30 cellular contexts compared by ENCODE assay signal in genomic region chr1:165463978-165464377, GRCh38. TPM values are rescaled to one million over a fixed set of nuclear protein-coding genes. Genes with fewer than 3 reads are reported as not detected.
"Had no signal": no experiment of that assay in that cellular context is flagged by ENCODE, and none has a peak within 500 bp of the region (broad histone marks: within the 10 kb centered on the region; RNA-seq: fewer than 3 reads in every experiment).

No MANE protein-coding gene starts in this region.

- H3K27ac ChIP-seq: ascending aorta, body of pancreas, coronary artery, SK-N-MC had no signal

- H3K4me3 Mint-ChIP-seq: activated CD4-positive, alpha-beta T cell treated with anti-CD3 and anti-CD28 coated beads for 36 hours; activated CD8-positive, alpha-beta T cell treated with anti-CD3 and anti-CD28 coated beads for 36 hours; activated naive CD8-positive, alpha-beta T cell treated with anti-CD3 and anti-CD28 coated beads, Interleukin-2, amount 50 U/mL, for 24 hours; T-cell had no signal

- H3K27me3 ChIP-seq: ascending aorta, body of pancreas had no signal

- H3K36me3 ChIP-seq: ascending aorta had no signal

- H3K4me1 ChIP-seq: ascending aorta, body of pancreas had no signal

- H3K4me1 Mint-ChIP-seq: activated CD4-positive, alpha-beta T cell treated with anti-CD3 and anti-CD28 coated beads for 36 hours; activated naive CD8-positive, alpha-beta T cell treated with anti-CD3 and anti-CD28 coated beads, Interleukin-2, amount 50 U/mL, for 24 hours; T-cell had no signal

- H3K27ac Mint-ChIP-seq: activated CD4-positive, alpha-beta T cell treated with anti-CD3 and anti-CD28 coated beads for 36 hours; activated CD8-positive, alpha-beta T cell treated with anti-CD3 and anti-CD28 coated beads for 36 hours; activated naive CD4-positive, alpha-beta T cell treated with anti-CD3 and anti-CD28 coated beads, Interleukin-2, amount 50 U/mL, for 72 hours; activated naive CD8-positive, alpha-beta T cell treated with anti-CD3 and anti-CD28 coated beads, Interleukin-2, amount 50 U/mL, for 24 hours; T-cell had no signal

- H3K36me3 Mint-ChIP-seq: activated naive CD4-positive, alpha-beta T cell treated with anti-CD3 and anti-CD28 coated beads, Interleukin-2, amount 50 U/mL, for 72 hours; T-cell had no signal

- ATAC-seq: activated CD4-positive, alpha-beta T cell treated with anti-CD3 and anti-CD28 coated beads for 36 hours; activated CD8-positive, alpha-beta T cell treated with anti-CD3 and anti-CD28 coated beads for 36 hours; activated naive CD4-positive, alpha-beta T cell treated with anti-CD3 and anti-CD28 coated beads, Interleukin-2, amount 50 U/mL, for 72 hours; activated naive CD8-positive, alpha-beta T cell treated with anti-CD3 and anti-CD28 coated beads, Interleukin-2, amount 50 U/mL, for 24 hours; body of pancreas; Panc1; Right ventricle myocardium inferior; T-cell had no signal

- H3K9me3 Mint-ChIP-seq: activated CD8-positive, alpha-beta T cell treated with anti-CD3 and anti-CD28 coated beads for 36 hours; activated naive CD4-positive, alpha-beta T cell treated with anti-CD3 and anti-CD28 coated beads, Interleukin-2, amount 50 U/mL, for 72 hours; activated naive CD8-positive, alpha-beta T cell treated with anti-CD3 and anti-CD28 coated beads, Interleukin-2, amount 50 U/mL, for 24 hours had no signal

- DNase-seq: activated CD4-positive, alpha-beta T cell treated with anti-CD3 and anti-CD28 coated beads for 36 hours; activated CD8-positive, alpha-beta memory T cell treated with anti-CD3 and anti-CD28 coated beads, Interleukin-2, amount 50 U/mL, for 4 hours; activated CD8-positive, alpha-beta T cell treated with anti-CD3 and anti-CD28 coated beads for 36 hours; activated effector memory CD4-positive, alpha-beta T cell treated with Interleukin-2 at 50 U/mL for 16 hours; activated naive CD4-positive, alpha-beta T cell treated with Interleukin-2 at 50 U/mL for 16 hours; activated naive CD8-positive, alpha-beta T cell treated with anti-CD3 and anti-CD28 coated beads, Interleukin-2, amount 50 U/mL, for 24 hours; amniotic stem cell; body of pancreas; central memory CD4-positive, alpha-beta T cell; MM.1S; NCI-H1105; NCI-H146; NCI-H187 treated with DMSO at 0.1 percent for 48 hours; NCI-H2081 treated with DMSO at 0.1 percent for 48 hours; NCI-H2171 treated with DMSO at 0.1 percent for 48 hours; NCI-H524 treated with DMSO at 0.1 percent for 48 hours; NK-92 treated with Interleukin-12 subunit alpha and Interleukin-12 subunit beta, amount 100 ng/mL, for 24 hours; OCI-M1; RPMI8226; T-cell; T-helper 2 cell; T1000 had no signal

- H3K4me3 ChIP-seq: ascending aorta, body of pancreas, coronary artery, SK-N-MC had no signal

- H3K9me3 ChIP-seq: ascending aorta, body of pancreas had no signal

RNA-seq across cellular contexts. Expression of gene RXRG, which starts 19.1 kb away (rescaled TPM):
- total RNA-seq: activated CD8-positive, alpha-beta T cell treated with anti-CD3 and anti-CD28 coated beads for 36 hours; ascending aorta; bronchial epithelial cell; chondrocyte; T-cell had no signal
